ENCODE assay signal across 17 cellular contexts in the genomic region with DNA sequence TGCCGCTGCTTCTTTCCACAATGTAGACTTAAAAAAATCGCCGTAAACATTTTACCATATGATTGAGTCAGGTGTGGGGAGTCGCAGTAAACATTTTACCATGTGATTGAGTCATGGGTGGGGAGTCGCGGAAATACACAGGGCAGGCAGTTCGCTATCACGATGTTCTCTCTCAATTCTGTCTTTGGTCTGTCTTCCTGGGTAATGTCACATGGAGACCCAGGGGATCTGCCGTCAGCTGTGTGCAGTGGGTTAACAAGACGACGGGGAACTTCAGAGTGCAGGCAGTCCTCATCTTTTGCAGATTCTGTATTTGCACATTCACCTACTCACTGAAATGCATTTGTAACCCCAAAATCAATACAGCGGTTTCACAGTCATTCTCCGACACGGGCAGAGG.
DNase-seq lines count a peak whose midpoint lies in the region; ATAC-seq and TF ChIP-seq lines count a peak whose summit lies in the region.
"Had no signal": no experiment of that assay in that cellular context is flagged by ENCODE, and none has a peak within 500 bp of the region (broad histone marks: within the 10 kb centered on the region; RNA-seq: fewer than 3 reads in every experiment).

No MANE protein-coding gene starts in this region.

- POLR2A ChIA-PET in activated B cell treated with CpG ODN at 0.5 μM for 24 hours (lab: Charles Lee): no interaction called here

- no peak for TF ChIP-seq POLR2A in stomach (IDR thresholded peaks at IDR 0.05)

- intact Hi-C loops in activated B cell treated with CpG ODN at 0.5 μM for 24 hours (cut with micrococcal nuclease) (no loop called here), stomach (cut with DNase I; ENCODE audit: low total_unique reads) (no loop called here)

- no peak for TF ChIP-seq EP300 in stomach (IDR thresholded peaks at IDR 0.05)

- TF ChIP-seq CTCF in activated B cell treated with CpG ODN at 0.5 μM for 24 hours (IDR thresholded peaks at IDR 0.05) (no peak), stomach (IDR thresholded peaks at IDR 0.05) (no peak)

- no peaks in the 10 kb centered on the region for H3K9me3 Mint-ChIP-seq in activated B cell treated with CpG ODN at 0.5 μM for 24 hours

- H3K4me1 ChIP-seq in stomach: peaks cover 0 to 14% (median 4%) of the 10 kb centered on the region in 4 donors

- peaks cover 20% of the 10 kb centered on the region for H3K4me1 Mint-ChIP-seq in activated B cell treated with CpG ODN at 0.5 μM for 24 hours
- H3K4me1 Mint-ChIP-seq: CD8-positive, alpha-beta memory T cell had no signal

- H3K27me3 ChIP-seq in H7 (ENCODE audit: control insufficient read depth, insufficient read depth, low read length) (no peaks in the 10 kb centered on the region), stomach (no peaks in the 10 kb centered on the region)
- H3K27me3 ChIP-seq: BE2C had no signal

- DNase-seq in H7 (peak; percentile 16), activated B cell treated with CpG ODN at 0.5 μM for 24 hours (no peak), mesenteric fat pad (ENCODE audit: low spot score) (peak; percentile 14), substantia nigra (lab: John Stamatoyannopoulos, UW) (no peak), T-helper 2 cell (no peak), left lobe of liver (ENCODE audit: low spot score) (no peak), stomach (no peak)
- DNase-seq: BE2C; CD8-positive, alpha-beta memory T cell; GF-D8; NCI-H1436; NCI-H2029; NCI-H2171 treated with DMSO at 0.1 percent for 48 hours; NCI-H510A; NCI-H774 had no signal

- no peaks in the 10 kb centered on the region for H3K36me3 ChIP-seq in H7 (replicated peaks; ENCODE audit: control insufficient read depth, insufficient read depth, low read length)
- peaks cover 0 to 1% (median 0%) of the 10 kb centered on the region in 4 donors for H3K36me3 ChIP-seq in stomach

- no peaks in the 10 kb centered on the region for H3K9me3 ChIP-seq in stomach
- H3K9me3 ChIP-seq: BE2C had no signal

- no peaks in the 10 kb centered on the region for H3K36me3 Mint-ChIP-seq in activated B cell treated with CpG ODN at 0.5 μM for 24 hours (ENCODE audit: low read depth)

- CTCF ChIA-PET in activated B cell treated with CpG ODN at 0.5 μM for 24 hours (lab: Charles Lee): no interaction called here

- 87 to 96% (median 89%) methylated on average over 14 of the region's 14 CpGs for WGBS in stomach, 5 donors

- H3K27me3 Mint-ChIP-seq in activated B cell treated with CpG ODN at 0.5 μM for 24 hours: no peaks in the 10 kb centered on the region

- H3K4me3 ChIP-seq in H7 (ENCODE audit: insufficient read depth, low read depth, low read length): no peak overlapping the region
- no peak overlapping the region for H3K4me3 ChIP-seq in stomach
- H3K4me3 ChIP-seq: SK-N-MC had no signal

- peak overlapping the region; percentile 26 for H3K27ac ChIP-seq in substantia nigra (ENCODE audit: low read depth, low read length, poor library complexity, severe bottlenecking)
- H3K27ac ChIP-seq in stomach: no peak overlapping the region
- H3K27ac ChIP-seq: SK-N-MC had no signal

- H3K4me3 Mint-ChIP-seq in activated B cell treated with CpG ODN at 0.5 μM for 24 hours: peak overlapping the region; percentile 47
- H3K4me3 Mint-ChIP-seq: CD8-positive, alpha-beta memory T cell had no signal

- peak overlapping the region; percentile 62 for H3K27ac Mint-ChIP-seq in activated B cell treated with CpG ODN at 0.5 μM for 24 hours
- H3K27ac Mint-ChIP-seq: CD8-positive, alpha-beta memory T cell had no signal

- peak; percentile 47 for ATAC-seq in activated B cell treated with CpG ODN at 0.5 μM for 24 hours (ENCODE audit: low read depth)
- ATAC-seq in left lobe of liver: no peak
- ATAC-seq: HCT116 had no signal

Comparison
In these comparisons a context has a peak if more than half of its experiments do, and no peak if none do; other contexts are left out.
1. DNase-seq: peak in H7 (single experiment) and mesenteric fat pad (single experiment); none in activated B cell treated with CpG ODN at 0.5 μM for 24 hours (single experiment), substantia nigra (0 of 49), T-helper 2 cell (0 of 5), left lobe of liver (single experiment) and stomach (single experiment).